ENCODE assay signal across 1 cellular context in genomic region chr7:6384327-6384726, GRCh38.
TF ChIP-seq lines count a peak whose summit lies in the region.

No MANE protein-coding gene starts in this region.

TF ChIP-seq in IMR-90, 13 proteins besides CTCF, POLR2A, EP300 and RAD21 (continued from another document):
- TF ChIP-seq, protein P1, sequence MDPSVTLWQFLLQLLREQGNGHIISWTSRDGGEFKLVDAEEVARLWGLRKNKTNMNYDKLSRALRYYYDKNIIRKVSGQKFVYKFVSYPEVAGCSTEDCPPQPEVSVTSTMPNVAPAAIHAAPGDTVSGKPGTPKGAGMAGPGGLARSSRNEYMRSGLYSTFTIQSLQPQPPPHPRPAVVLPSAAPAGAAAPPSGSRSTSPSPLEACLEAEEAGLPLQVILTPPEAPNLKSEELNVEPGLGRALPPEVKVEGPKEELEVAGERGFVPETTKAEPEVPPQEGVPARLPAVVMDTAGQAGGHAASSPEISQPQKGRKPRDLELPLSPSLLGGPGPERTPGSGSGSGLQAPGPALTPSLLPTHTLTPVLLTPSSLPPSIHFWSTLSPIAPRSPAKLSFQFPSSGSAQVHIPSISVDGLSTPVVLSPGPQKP (IDR thresholded peaks at IDR 0.05; ENCODE audit: borderline replicate concordance, low read depth, low read length), result no peak
- no peak for TF ChIP-seq SMC3 (IDR thresholded peaks at IDR 0.05; ENCODE audit: low read depth, low read length)
- no peak for TF ChIP-seq NFE2L2 (IDR thresholded peaks at IDR 0.05; ENCODE audit: low read depth, low read length)
- no peak for TF ChIP-seq USF2 (IDR thresholded peaks at IDR 0.05; ENCODE audit: low read depth, low read length)
- no peak for TF ChIP-seq CHD1 (IDR thresholded peaks at IDR 0.05; ENCODE audit: low read depth, low read length)
- no peak for TF ChIP-seq BHLHE40 (IDR thresholded peaks at IDR 0.05; ENCODE audit: low read depth, low read length)
- TF ChIP-seq MAZ (IDR thresholded peaks at IDR 0.05; ENCODE audit: borderline replicate concordance, low read depth, low read length), result no peak
- TF ChIP-seq RCOR1 (IDR thresholded peaks at IDR 0.05; ENCODE audit: insufficient replicate concordance, low read length), result no peak
